ENCODE assay signal across 10 cellular contexts in genomic region chr12:131604146-131604844, GRCh38.
DNase-seq lines count a peak whose midpoint lies in the region; ATAC-seq, FAIRE-seq and TF ChIP-seq lines count a peak whose summit lies in the region.
"Had no signal": no experiment of that assay in that cellular context is flagged by ENCODE, and none has a peak within 500 bp of the region (broad histone marks: within the 10 kb centered on the region; RNA-seq: fewer than 3 reads in every experiment).

No MANE protein-coding gene starts in this region.

- intact Hi-C loops in lower lobe of right lung (cut with DNase I): no loop called here

- peak; percentile 19 for TF ChIP-seq POLR2A in GM18505 (IDR thresholded peaks at IDR 0.05; ENCODE audit: borderline replicate concordance, extremely low read depth, insufficient read depth, insufficient read length)

- H3K4me1 ChIP-seq in lower lobe of right lung: peaks cover 18% of the 10 kb centered on the region

- TF ChIP-seq CTCF in lower lobe of right lung (IDR thresholded peaks at IDR 0.05) (no peak), D721Med (IDR thresholded peaks at IDR 0.05; ENCODE audit: insufficient read depth, missing control alignments) (no peak)

- peaks cover 5% of the 10 kb centered on the region for H3K27me3 ChIP-seq in lower lobe of right lung (ENCODE audit: low read depth)

- no peaks in the 10 kb centered on the region for H3K9me3 ChIP-seq in lower lobe of right lung

- DNase-seq in NOMO-1 treated with DMSO at 0.1 percent for 48 hours (lab: John Stamatoyannopoulos, UW; ENCODE audit: unreplicated experiment) (peak; percentile 87), HCEC 1CT (no peak), lower lobe of right lung (no peak), D721Med (ENCODE audit: insufficient read length, low spot score) (no peak)
- DNase-seq in activated naive CD4-positive, alpha-beta T cell treated with Interleukin-2 at 50 U/mL for 16 hours: peak; percentile 43
- DNase-seq: NCI-H1694 treated with DMSO at 0.1 percent for 48 hours had no signal

- H3K4me3 ChIP-seq in skin epidermis (no peak overlapping the region), lower lobe of right lung (no peak overlapping the region)

- FAIRE-seq in D721Med (lab: Jason Lieb, UNC): no peak
- FAIRE-seq: TTC549 had no signal

- no peaks in the 10 kb centered on the region for H3K36me3 ChIP-seq in lower lobe of right lung

- ATAC-seq in GM18505 (IDR thresholded peaks at IDR 0.05; ENCODE audit: unreplicated experiment) (no peak), GM18861 (IDR thresholded peaks at IDR 0.05; ENCODE audit: unreplicated experiment) (no peak), lower lobe of right lung (no peak)

- peak overlapping the region in 13 of 21 experiments; percentile 7 to 94 (median 63) for H3K27ac ChIP-seq in skin epidermis
- H3K27ac ChIP-seq in lower lobe of right lung: no peak overlapping the region

Comparison
In these comparisons a context has a peak if more than half of its experiments do, and no peak if none do; other contexts are left out.
1. DNase-seq: peak in NOMO-1 treated with DMSO at 0.1 percent for 48 hours (single experiment) and activated naive CD4-positive, alpha-beta T cell treated with Interleukin-2 at 50 U/mL for 16 hours (single experiment); none in HCEC 1CT (single experiment), lower lobe of right lung (single experiment) and D721Med (single experiment).